In genomic region chr5:141488591-141489478, GRCh38 we compare ENCODE assay signal across 10 cellular contexts. TPM values are rescaled to one million over a fixed set of nuclear protein-coding genes. Genes with fewer than 3 reads are reported as not detected.
DNase-seq lines count a peak whose midpoint lies in the region; ATAC-seq, FAIRE-seq and TF ChIP-seq lines count a peak whose summit lies in the region.
"Had no signal": no experiment of that assay in that cellular context is flagged by ENCODE, and none has a peak within 500 bp of the region (broad histone marks: within the 10 kb centered on the region; RNA-seq: fewer than 3 reads in every experiment).

Gene PCDHGC5, plus strand, starts transcription at chr5:141489081. Its CDS starts 160 bp downstream, at chr5:141489241.

- H3K4me2 ChIP-seq in astrocyte (ENCODE audit: low read length) = peak within 1 kb of the TSS; percentile 84
- peak within 1 kb of the TSS; percentile 83 for H3K4me2 ChIP-seq in skeletal muscle satellite cell (ENCODE audit: low read length)

- H3K4me1 Mint-ChIP-seq in astrocyte (ENCODE audit: low read depth, unreplicated experiment) = peaks cover 33% of the 10 kb centered on the region
- peaks cover 2% of the 10 kb centered on the region for H3K4me1 Mint-ChIP-seq in activated CD4-positive, alpha-beta T cell treated with anti-CD3 and anti-CD28 coated beads, Interleukin-2, amount 10 ng/mL, durations not matched to agents 24 days and 14 days

- peaks cover 31% of the 10 kb centered on the region for H3K4me1 ChIP-seq in astrocyte (ENCODE audit: insufficient read depth, low read length)
- H3K4me1 ChIP-seq in skeletal muscle satellite cell (ENCODE audit: control insufficient read depth, insufficient read depth, low read length) = peaks cover 46% of the 10 kb centered on the region

- intact Hi-C loops in activated CD4-positive, alpha-beta T cell treated with anti-CD3 and anti-CD28 coated beads, Interleukin-2, amount 10 ng/mL, durations not matched to agents 24 days and 14 days (cut with micrococcal nuclease) = no loop called here

- H3K27me3 ChIP-seq in H7 (ENCODE audit: control insufficient read depth, insufficient read depth, low read length) (peaks cover 62% of the 10 kb centered on the region), astrocyte (ENCODE audit: insufficient read depth, low read length) (no peaks in the 10 kb centered on the region), skeletal muscle satellite cell (ENCODE audit: control insufficient read depth, insufficient read depth, low read length) (no peaks in the 10 kb centered on the region)

- H3K36me3 Mint-ChIP-seq in astrocyte (ENCODE audit: low read depth, unreplicated experiment) = peaks cover 42% of the 10 kb centered on the region
- no peaks in the 10 kb centered on the region for H3K36me3 Mint-ChIP-seq in activated CD4-positive, alpha-beta T cell treated with anti-CD3 and anti-CD28 coated beads, Interleukin-2, amount 10 ng/mL, durations not matched to agents 24 days and 14 days (ENCODE audit: low read depth)

- H3K27me3 Mint-ChIP-seq in astrocyte (ENCODE audit: low read depth, unreplicated experiment) = no peaks in the 10 kb centered on the region
- peaks cover 68% of the 10 kb centered on the region for H3K27me3 Mint-ChIP-seq in activated CD4-positive, alpha-beta T cell treated with anti-CD3 and anti-CD28 coated beads, Interleukin-2, amount 10 ng/mL, durations not matched to agents 24 days and 14 days

- no peaks in the 10 kb centered on the region for H3K36me3 ChIP-seq in H7 (replicated peaks; ENCODE audit: control insufficient read depth, insufficient read depth, low read length)
- H3K36me3 ChIP-seq in astrocyte (ENCODE audit: insufficient read depth, low read length) = no peaks in the 10 kb centered on the region
- H3K36me3 ChIP-seq in skeletal muscle satellite cell (ENCODE audit: insufficient read depth, low read length) = peaks cover 40% of the 10 kb centered on the region

- ATAC-seq in GM19023 (IDR thresholded peaks at IDR 0.05; ENCODE audit: unreplicated experiment) = no peak
- ATAC-seq: left ventricle myocardium superior had no signal

- no peak within 1 kb of the TSS for H2AFZ ChIP-seq in astrocyte (ENCODE audit: low read depth, low read length)

- DNase-seq in H7 (peak; percentile 61), astrocyte (ENCODE audit: low read depth) (peak; percentile 74), hippocampal formation (lab: John Stamatoyannopoulos, UW) (peak; percentile 68), H4 (ENCODE audit: low spot score) (no peak)
- DNase-seq in stimulated activated CD4-positive, alpha-beta T cell treated with anti-CD3 and anti-CD28 coated beads, Interleukin-4, amount 100 ng/mL, for 4 hours = no peak
- no peak for DNase-seq in activated CD4-positive, alpha-beta T cell treated with anti-CD3 and anti-CD28 coated beads, Interleukin-2, amount 10 ng/mL, durations not matched to agents 24 days and 14 days
- DNase-seq: left ventricle myocardium superior, stomach had no signal

- FAIRE-seq in astrocyte (lab: Jason Lieb, UNC) = peak; percentile 65

- H3K4me3 ChIP-seq in H7 (ENCODE audit: insufficient read depth, low read depth, low read length) (no peak within 1 kb of the TSS), astrocyte (ENCODE audit: insufficient read depth, low read depth, low read length) (peak within 1 kb of the TSS; percentile 39), skeletal muscle satellite cell (ENCODE audit: low read length) (peak within 1 kb of the TSS; percentile 60)
- H3K4me3 ChIP-seq: stomach had no signal

- peak within 1 kb of the TSS; percentile 44 for H3K9ac ChIP-seq in astrocyte (ENCODE audit: low read length)
- peak within 1 kb of the TSS; percentile 38 for H3K9ac ChIP-seq in skeletal muscle satellite cell (ENCODE audit: low read depth, low read length)

- H3K4me3 Mint-ChIP-seq in astrocyte (ENCODE audit: unreplicated experiment) = peak within 1 kb of the TSS; percentile 60
- no peak within 1 kb of the TSS for H3K4me3 Mint-ChIP-seq in activated CD4-positive, alpha-beta T cell treated with anti-CD3 and anti-CD28 coated beads, Interleukin-2, amount 10 ng/mL, durations not matched to agents 24 days and 14 days

- peaks cover 63% of the 10 kb centered on the region for H3K79me2 ChIP-seq in astrocyte (ENCODE audit: insufficient read depth, low read length)

- H3K9me3 ChIP-seq in astrocyte (ENCODE audit: insufficient read depth, low read depth, low read length) (no peaks in the 10 kb centered on the region), skeletal muscle satellite cell (replicated peaks; ENCODE audit: low read length) (no peaks in the 10 kb centered on the region)

- peaks cover 71% of the 10 kb centered on the region for H4K20me1 ChIP-seq in astrocyte (ENCODE audit: insufficient read depth, low read length)

- TF ChIP-seq CTCF in astrocyte (IDR thresholded peaks at IDR 0.05; ENCODE audit: insufficient read depth, low read depth, low read length) = no peak

- H3K27ac ChIP-seq in astrocyte (ENCODE audit: low read depth, low read length) = peak within 1 kb of the TSS; percentile 33

- H3K27ac Mint-ChIP-seq in astrocyte (ENCODE audit: unreplicated experiment) = peak within 1 kb of the TSS; percentile 89
- no peak within 1 kb of the TSS for H3K27ac Mint-ChIP-seq in activated CD4-positive, alpha-beta T cell treated with anti-CD3 and anti-CD28 coated beads, Interleukin-2, amount 10 ng/mL, durations not matched to agents 24 days and 14 days

- H3K9me3 Mint-ChIP-seq in astrocyte (ENCODE audit: unreplicated experiment) = peaks cover 2% of the 10 kb centered on the region
- H3K9me3 Mint-ChIP-seq in activated CD4-positive, alpha-beta T cell treated with anti-CD3 and anti-CD28 coated beads, Interleukin-2, amount 10 ng/mL, durations not matched to agents 24 days and 14 days = no peaks in the 10 kb centered on the region

RNA-seq across cellular contexts. Expression of gene PCDHGC5, which starts in this region (rescaled TPM):
- 0.44 and 1.8 TPM in 2 replicates for total RNA-seq in H7 (2014; rRNA removed; shearing (Covaris generic))
- total RNA-seq in astrocyte = 7.7 and 10.9 TPM in 2 replicates
- 2.0 and 3.3 TPM in 2 replicates for total RNA-seq in skeletal muscle satellite cell (2012; rRNA removed)
- not detected in 2 replicates for total RNA-seq in activated CD4-positive, alpha-beta T cell treated with anti-CD3 and anti-CD28 coated beads, Interleukin-2, amount 10 ng/mL, durations not matched to agents 24 days and 14 days
- 0.06 and 0.18 TPM in 2 replicates for total RNA-seq in H4 (2014; rRNA removed; shearing (Covaris generic))

Comparison
In these comparisons a context has a peak if more than half of its experiments do, and no peak if none do; other contexts are left out.
1. DNase-seq: peak in H7 (single experiment), astrocyte (single experiment) and hippocampal formation (2 of 2); none in stimulated activated CD4-positive, alpha-beta T cell treated with anti-CD3 and anti-CD28 coated beads, Interleukin-4, amount 100 ng/mL, for 4 hours (0 of 2), activated CD4-positive, alpha-beta T cell treated with anti-CD3 and anti-CD28 coated beads, Interleukin-2, amount 10 ng/mL, durations not matched to agents 24 days and 14 days (single experiment) and H4 (single experiment).